21 cellular contexts compared by ENCODE assay signal in the genomic region with DNA sequence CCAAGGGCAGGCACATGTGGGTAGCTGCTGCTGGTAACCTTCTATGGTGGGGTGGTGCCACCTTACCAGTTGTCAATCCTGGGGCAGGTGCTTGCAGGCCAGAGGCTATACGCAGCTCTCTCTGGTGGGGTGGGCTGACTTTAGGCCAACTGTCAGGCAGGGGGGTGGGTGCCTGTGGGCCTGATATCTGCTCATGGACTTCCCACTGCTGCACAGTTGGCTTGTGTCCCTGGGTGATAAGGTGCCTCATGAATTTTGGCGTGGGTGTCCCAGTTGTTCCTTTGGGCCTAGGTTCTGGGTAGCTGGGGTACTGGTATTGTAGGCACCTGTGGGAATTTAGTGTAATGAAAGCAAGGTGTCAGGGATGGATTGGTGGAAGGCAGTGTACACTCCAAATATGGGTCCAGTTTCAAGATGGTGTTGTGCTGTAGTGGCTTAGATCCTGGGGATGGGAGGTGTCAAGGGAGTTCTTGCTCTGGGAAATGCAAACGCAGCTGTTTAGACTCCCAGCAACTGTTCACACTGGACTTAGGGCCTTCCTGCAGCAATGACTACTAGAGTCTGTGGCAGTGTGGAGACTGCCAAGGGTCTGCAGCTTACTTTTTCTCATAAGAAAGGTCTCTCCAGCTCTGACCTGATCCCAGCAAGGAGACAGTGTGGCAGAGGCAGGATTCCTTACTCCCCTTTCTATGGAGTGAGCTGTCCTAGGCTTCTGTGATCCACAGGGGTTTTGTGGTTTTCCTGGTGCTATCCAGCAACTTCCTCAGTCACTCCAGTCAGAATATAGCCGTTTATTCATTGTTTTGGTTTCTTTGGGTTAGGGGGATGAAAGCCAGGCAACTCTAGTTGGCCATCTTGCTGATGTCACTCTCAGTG.
DNase-seq lines count a peak whose midpoint lies in the region; ATAC-seq and TF ChIP-seq lines count a peak whose summit lies in the region.
"Had no signal": no experiment of that assay in that cellular context is flagged by ENCODE, and none has a peak within 500 bp of the region (broad histone marks: within the 10 kb centered on the region; RNA-seq: fewer than 3 reads in every experiment).

No MANE protein-coding gene starts in this region.

- H3K36me3 ChIP-seq in GM23248 (ENCODE audit: low read depth) (no peaks in the 10 kb centered on the region), body of pancreas (replicated peaks in 1 of 2; ENCODE audit: insufficient read depth in 1 of 2, low read depth in 2 of 2) (no peaks in the 10 kb centered on the region)
- H3K36me3 ChIP-seq: BE2C, colonic mucosa had no signal

- H3K4me2 ChIP-seq in GM23248 (ENCODE audit: unreplicated experiment), result no peak overlapping the region

- no peaks in the 10 kb centered on the region for H3K36me3 Mint-ChIP-seq in stimulated activated memory B cell treated with anti-CD40 and anti-IgM and Interleukin-4, amounts not matched to agents 10 μg/mL and 1 μg/mL and 100 μg/mL, for 72 hours
- H3K36me3 Mint-ChIP-seq: natural killer cell treated with Interleukin-12 subunit alpha and Interleukin-12 subunit beta and Interleukin-15 and Interleukin-18, amount 100 ng/mL, for 72 hours had no signal

- no peak overlapping the region for H3K4me3 Mint-ChIP-seq in stimulated activated memory B cell treated with anti-CD40 and anti-IgM and Interleukin-4, amounts not matched to agents 10 μg/mL and 1 μg/mL and 100 μg/mL, for 72 hours
- H3K4me3 Mint-ChIP-seq: natural killer cell treated with Interleukin-12 subunit alpha and Interleukin-12 subunit beta and Interleukin-15 and Interleukin-18, amount 100 ng/mL, for 72 hours had no signal

- H3K4me1 ChIP-seq in GM23248 (ENCODE audit: insufficient read depth) (0 out of 2 replicates have a peak, but pooled peaks cover 7% of the 10 kb centered on the region), body of pancreas (peaks cover 13% of the 10 kb centered on the region)
- H3K4me1 ChIP-seq: BE2C, colonic mucosa had no signal

- no peaks in the 10 kb centered on the region for H4K20me1 ChIP-seq in GM23248 (ENCODE audit: insufficient read depth)

- no peaks in the 10 kb centered on the region for H3K27me3 ChIP-seq in GM23248 (replicated peaks; ENCODE audit: insufficient read depth)
- H3K27me3 ChIP-seq in body of pancreas, result no peaks in the 10 kb centered on the region
- H3K27me3 ChIP-seq: colonic mucosa had no signal

- H3K79me2 ChIP-seq in GM23248 (ENCODE audit: insufficient read depth), result no peaks in the 10 kb centered on the region

- no peaks in the 10 kb centered on the region for H3F3A ChIP-seq in GM23248 (ENCODE audit: insufficient read depth)

- TF ChIP-seq POLR2A in body of pancreas (IDR thresholded peaks at IDR 0.05), result no peak

- H3K9me3 ChIP-seq in GM23248 (ENCODE audit: low read depth), result no peaks in the 10 kb centered on the region
- H3K9me3 ChIP-seq in body of pancreas, result no peaks in the 10 kb centered on the region
- H3K9me3 ChIP-seq: BE2C, colonic mucosa had no signal

- H3K4me1 Mint-ChIP-seq in stimulated activated memory B cell treated with anti-CD40 and anti-IgM and Interleukin-4, amounts not matched to agents 10 μg/mL and 1 μg/mL and 100 μg/mL, for 72 hours, result peaks cover 12% of the 10 kb centered on the region

- 57 to 60% methylated on average over 4 of the region's 4 CpGs for WGBS in GM23248 (ENCODE audit: low coverage in 1 of 2, low lambda C conversion rate in 2 of 2, missing lambda C conversion rate in 2 of 2), 2 experiments
- WGBS in body of pancreas, 2 donors, result 21 to 51% methylated on average over 3 to 4 of the region's 4 CpGs

- in situ Hi-C loops in GM23248 (cut with MboI), result no loop called here

- ATAC-seq in body of pancreas, result peak; percentile 95
- no peak for ATAC-seq in stimulated activated memory B cell treated with anti-CD40 and anti-IgM and Interleukin-4, amounts not matched to agents 10 μg/mL and 1 μg/mL and 100 μg/mL, for 72 hours
- no peak for ATAC-seq in GM18858 (IDR thresholded peaks at IDR 0.05; ENCODE audit: unreplicated experiment)
- ATAC-seq: natural killer cell treated with Interleukin-12 subunit alpha and Interleukin-12 subunit beta and Interleukin-15 and Interleukin-18, amount 100 ng/mL, for 72 hours had no signal

- intact Hi-C loops in body of pancreas (cut with DNase I), result no loop called here

- no peak overlapping the region for H3K9ac ChIP-seq in GM23248

- no peak overlapping the region for H2AFZ ChIP-seq in GM23248

- H3K4me3 ChIP-seq in GM23248, result no peak overlapping the region
- no peak overlapping the region for H3K4me3 ChIP-seq in body of pancreas
- H3K4me3 ChIP-seq: colonic mucosa, skin epidermis had no signal

- peaks cover 3% of the 10 kb centered on the region for H3K9me3 Mint-ChIP-seq in stimulated activated memory B cell treated with anti-CD40 and anti-IgM and Interleukin-4, amounts not matched to agents 10 μg/mL and 1 μg/mL and 100 μg/mL, for 72 hours
- H3K9me3 Mint-ChIP-seq: natural killer cell treated with Interleukin-12 subunit alpha and Interleukin-12 subunit beta and Interleukin-15 and Interleukin-18, amount 100 ng/mL, for 72 hours had no signal

- TF ChIP-seq CTCF in body of pancreas (IDR thresholded peaks at IDR 0.05), result no peak

- DNase-seq in GM23248 (peak; percentile 40), NCI-H226 (peak; percentile 50), body of pancreas (peak; percentile 39 to 80 (median 64)), myocyte (ENCODE audit: low read depth) (peak; percentile 53), GM03348 (ENCODE audit: low spot score) (no peak), AML-193 (lab: John Stamatoyannopoulos, UW) (no peak)
- DNase-seq: activated CD4-positive, alpha-beta T cell treated with anti-CD3 and anti-CD28 coated beads, Interleukin-2, amount 50 U/mL, for 4 hours; activated naive CD4-positive, alpha-beta T cell treated with Interleukin-2 at 50 U/mL for 16 hours; activated T-cell treated with anti-CD3 and anti-CD28 coated beads for 4 hours; BE2C; colonic mucosa; foreskin melanocyte; HCEC 1CT; NCI-H2081; NCI-H446 treated with DMSO at 0.1 percent for 48 hours; Right ventricle myocardium superior; stimulated activated CD4-positive, alpha-beta T cell treated with anti-CD3 and anti-CD28 coated beads, Interleukin-4, amount 100 ng/mL, for 1 hour had no signal

- H3K27ac ChIP-seq in GM23248 (no peak overlapping the region), body of pancreas (peak overlapping the region in 3 of 4 donors; percentile 60 to 85 (median 75))
- H3K27ac ChIP-seq: colonic mucosa, skin epidermis had no signal

- H3K9me2 ChIP-seq in GM23248 (ENCODE audit: insufficient read depth), result no peaks in the 10 kb centered on the region

- H3K27ac Mint-ChIP-seq in stimulated activated memory B cell treated with anti-CD40 and anti-IgM and Interleukin-4, amounts not matched to agents 10 μg/mL and 1 μg/mL and 100 μg/mL, for 72 hours, result no peak overlapping the region
- H3K27ac Mint-ChIP-seq: natural killer cell treated with Interleukin-12 subunit alpha and Interleukin-12 subunit beta and Interleukin-15 and Interleukin-18, amount 100 ng/mL, for 72 hours had no signal

- H3K27me3 Mint-ChIP-seq in stimulated activated memory B cell treated with anti-CD40 and anti-IgM and Interleukin-4, amounts not matched to agents 10 μg/mL and 1 μg/mL and 100 μg/mL, for 72 hours, result peaks cover 9% of the 10 kb centered on the region

Comparison
In these comparisons a context has a peak if more than half of its experiments do, and no peak if none do; other contexts are left out.
1. DNase-seq: peak in GM23248 (single experiment), NCI-H226 (single experiment), body of pancreas (4 of 4) and myocyte (single experiment); none in GM03348 (single experiment) and AML-193 (0 of 2).